Comparison of ENCODE assay signal across 18 cellular contexts in genomic region chr4:183140911-183141320, GRCh38. TPM values are rescaled to one million over a fixed set of nuclear protein-coding genes. Genes with fewer than 3 reads are reported as not detected.
DNase-seq lines count a peak whose midpoint lies in the region; ATAC-seq, FAIRE-seq and TF ChIP-seq lines count a peak whose summit lies in the region.
"Had no signal": no experiment of that assay in that cellular context is flagged by ENCODE, and none has a peak within 500 bp of the region (broad histone marks: within the 10 kb centered on the region; RNA-seq: fewer than 3 reads in every experiment).

No MANE protein-coding gene starts in this region.

- no CpG with 5 or more reads among the region's 2 CpGs for WGBS in IMR-90 (ENCODE audit: extremely low coverage in 2 of 2, insufficient read length in 1 of 2), 2 experiments
- 0% methylated on average over 2 of the region's 2 CpGs for WGBS in mammary epithelial cell (ENCODE audit: low coverage, missing lambda C conversion rate)
- WGBS in HepG2 (ENCODE audit: low lambda C conversion rate) = 53% methylated on average over 2 of the region's 2 CpGs

- no peak overlapping the region for H2AK9ac ChIP-seq in IMR-90 (replicated peaks; ENCODE audit: low read depth, low read length, poor library complexity)

- H2AK5ac ChIP-seq in IMR-90 (ENCODE audit: low read depth, low read length) = peak overlapping the region; percentile 36; the same call in 1 of the 2 replicates

- dilution Hi-C loops in IMR-90 (cut with HindIII; ENCODE audit: low sequenced_read_pairs, unreplicated experiment) = no loop called here
- dilution Hi-C loops in mammary epithelial cell (cut with HindIII; ENCODE audit: low sequenced_read_pairs) = no loop called here

- POLR2A ChIA-PET in BJ (lab: Charles Lee) = no interaction called here
- POLR2A ChIA-PET in IMR-90 (lab: Charles Lee; ENCODE audit: unreplicated experiment) = interaction anchor here (0.6 kb wide), 1 partner anchor 42 kb away, joined by 3 read pairs; the partner anchor contains the start of gene WWC2
- POLR2A ChIA-PET in HepG2 (lab: Yijun Ruan, JAX) = interaction anchor here (0.9 to 1.8 kb wide), 2 partner anchors 42 to 43 kb away, joined by 3 to 5 read pairs; partner anchors contain the start of gene WWC2

- peaks cover 33 to 82% of the 10 kb centered on the region in 2 experiments for H3K79me1 ChIP-seq in IMR-90 (ENCODE audit: low read depth in 1 of 2, low read length in 2 of 2)

- DNase-seq in BJ (ENCODE audit: low read depth) (peak; percentile 62), IMR-90 (peak; percentile 76), mammary epithelial cell (peak; percentile 61), HepG2 (ENCODE audit: low spot score) (no peak), GM19239 (ENCODE audit: insufficient read length, low spot score) (no peak), NCI-H524 treated with DMSO at 0.1 percent for 48 hours (lab: John Stamatoyannopoulos, UW) (no peak), CD14-positive monocyte (ENCODE audit: low spot score) (no peak)
- DNase-seq: activated gamma-delta T cell treated with Interleukin-2 at 50 U/mL for 16 hours; cerebellar nuclear complex; KG1; NCI-H2029; NCI-H774; right lobe of liver; SIG-M5; stimulated activated CD4-positive, alpha-beta T cell treated with anti-CD3 and anti-CD28 coated beads, Interleukin-4, amount 100 ng/mL, for 4 hours had no signal

- peaks cover 15% of the 10 kb centered on the region for H3K9me1 ChIP-seq in IMR-90 (ENCODE audit: insufficient read depth, low read length)

- H3K36me3 Mint-ChIP-seq in CD14-positive monocyte = no peaks in the 10 kb centered on the region
- H3K36me3 Mint-ChIP-seq: stimulated activated effector memory CD8-positive, alpha-beta T cell treated with anti-CD3 and anti-CD28 coated beads, Interleukin-12 subunit alpha, Interleukin-12 subunit beta, amount 100 ng/mL, for 72 hours had no signal

- in situ Hi-C loops in IMR-90 (cut with MboI; ENCODE audit: low sequenced_read_pairs) (no loop called here), mammary epithelial cell (cut with MboI; ENCODE audit: low sequenced_read_pairs in 2 of 2) (no loop called here), HepG2 (cut with HindIII; ENCODE audit: extremely low pct_ligation_motif_present, low pct_unique_long_range_greater_than_20kb) (no loop called here)

- no peak overlapping the region for H2BK20ac ChIP-seq in IMR-90 (ENCODE audit: low read depth, low read length)

- no peak overlapping the region for H3K23ac ChIP-seq in IMR-90 (ENCODE audit: low read depth, low read length)

- no peak overlapping the region for H3K4me2 ChIP-seq in IMR-90 (ENCODE audit: low read depth, low read length)
- H3K4me2 ChIP-seq in mammary epithelial cell (ENCODE audit: insufficient read depth, low read depth, low read length) = peak overlapping the region; percentile 49
- no peak overlapping the region; the same call in 1 of the 2 replicates for H3K4me2 ChIP-seq in HepG2 (ENCODE audit: low read depth, low read length)

- no peak for FAIRE-seq in HepG2 (lab: Jason Lieb, UNC)
- FAIRE-seq in GM19239 (lab: Jason Lieb, UNC) = no peak

- H3K27me3 ChIP-seq in BJ (ENCODE audit: control insufficient read depth, insufficient read depth, low read length) (no peaks in the 10 kb centered on the region), IMR-90 (ENCODE audit: control insufficient read depth, insufficient read depth, low read length) (no peaks in the 10 kb centered on the region), mammary epithelial cell (ENCODE audit: insufficient read depth, low read length) (no peaks in the 10 kb centered on the region), HepG2 (ENCODE audit: control insufficient read depth in 1 of 2, insufficient read depth in 2 of 2, low read length in 2 of 2) (no peaks in the 10 kb centered on the region)
- H3K27me3 ChIP-seq: right lobe of liver had no signal

- TF ChIP-seq POLR2A in IMR-90 (IDR thresholded peaks at IDR 0.05; ENCODE audit: low read depth, low read length) (no peak), HepG2 (IDR thresholded peaks at IDR 0.05; ENCODE audit: insufficient read depth in 1 of 2, low read depth in 2 of 2, low read length in 2 of 2) (no peak)

- no peak overlapping the region for H4K5ac ChIP-seq in IMR-90 (ENCODE audit: low read depth, low read length)

- H3K4me3 Mint-ChIP-seq in CD14-positive monocyte = no peak overlapping the region
- H3K4me3 Mint-ChIP-seq: neural crest cell; stimulated activated effector memory CD8-positive, alpha-beta T cell treated with anti-CD3 and anti-CD28 coated beads, Interleukin-12 subunit alpha, Interleukin-12 subunit beta, amount 100 ng/mL, for 72 hours had no signal

- H3K4me1 ChIP-seq in IMR-90 (ENCODE audit: control insufficient read depth, insufficient read depth, low read length) (peaks cover 14% of the 10 kb centered on the region), mammary epithelial cell (ENCODE audit: insufficient read depth, low read length) (peaks cover 36% of the 10 kb centered on the region), HepG2 (ENCODE audit: insufficient read depth, low read length) (peaks cover 77% of the 10 kb centered on the region)

- ATAC-seq in IMR-90 (ENCODE audit: low read depth) (peak; percentile 63), HepG2 (no peak), GM21825 (IDR thresholded peaks at IDR 0.05; ENCODE audit: unreplicated experiment) (no peak)
- ATAC-seq: stimulated activated effector memory CD8-positive, alpha-beta T cell treated with anti-CD3 and anti-CD28 coated beads, Interleukin-12 subunit alpha, Interleukin-12 subunit beta, amount 100 ng/mL, for 72 hours had no signal

- H2BK5ac ChIP-seq in IMR-90 (ENCODE audit: low read depth, low read length, poor library complexity, severe bottlenecking) = peak overlapping the region; percentile 47

- no peak overlapping the region for H4K91ac ChIP-seq in IMR-90 (ENCODE audit: insufficient read depth, low read depth, low read length)

- H3K27ac ChIP-seq in IMR-90 (ENCODE audit: insufficient read depth, low read length) (no peak overlapping the region), mammary epithelial cell (ENCODE audit: insufficient read depth, low read depth, low read length) (no peak overlapping the region), HepG2 (ENCODE audit: extremely low read length, insufficient read depth, low read length) (peak overlapping the region; percentile 44)
- H3K27ac ChIP-seq: right lobe of liver had no signal

- H3K36me3 ChIP-seq in BJ (ENCODE audit: control insufficient read depth, insufficient read depth, low read length) (no peaks in the 10 kb centered on the region), IMR-90 (ENCODE audit: control insufficient read depth, insufficient read depth, low read length) (no peaks in the 10 kb centered on the region), mammary epithelial cell (ENCODE audit: insufficient read depth, low read length) (no peaks in the 10 kb centered on the region), HepG2 (replicated peaks in 1 of 2; ENCODE audit: control insufficient read depth in 1 of 2, insufficient read depth in 2 of 2, low read length in 2 of 2) (peaks cover 0 to 1% of the 10 kb centered on the region in 2 experiments; a peak in 3 of 5 replicates)
- H3K36me3 ChIP-seq: right lobe of liver had no signal

- BruUV-seq in IMR-90 (replicated peaks; lab: Mats Ljungman, UMichigan) (no TSS peak), mammary epithelial cell (replicated peaks; lab: Mats Ljungman, UMichigan) (no TSS peak), HepG2 (replicated peaks; lab: Mats Ljungman, UMichigan) (no TSS peak)

- 0 out of 2 replicates have a peak overlapping the region, but pooled peaks have one; percentile 16 for H3K14ac ChIP-seq in IMR-90 (replicated peaks; ENCODE audit: low read depth, low read length)

- peaks cover 0 to 1% (median 0%) of the 10 kb centered on the region in 3 donors for H3K27me3 Mint-ChIP-seq in CD14-positive monocyte (ENCODE audit: low read depth in 3 of 3)

- no peak overlapping the region for H2AFZ ChIP-seq in IMR-90 (replicated peaks; ENCODE audit: low read length, poor library complexity)
- H2AFZ ChIP-seq in mammary epithelial cell (ENCODE audit: low read depth, low read length) = no peak overlapping the region
- no peak overlapping the region for H2AFZ ChIP-seq in HepG2 (ENCODE audit: low read length)

- CTCF ChIA-PET in BJ (lab: Yijun Ruan, JAX) (interaction anchor here (0.6 to 0.9 kb wide), 2 partner anchors 12 to 45 kb away, joined by 3 read pairs; no protein-coding TSS in a partner anchor), IMR-90 (lab: Yijun Ruan, JAX) (no interaction called here), mammary epithelial cell (lab: Charles Lee; ENCODE audit: low non-redundant PET) (no interaction called here), HepG2 (lab: Yijun Ruan, JAX; ENCODE audit: low intra/inter-chr PET ratio, low total read pairs) (no interaction called here)

- no peak overlapping the region for H3K4me3 ChIP-seq in BJ (ENCODE audit: low read depth, low read length)
- no peak overlapping the region for H3K4me3 ChIP-seq in IMR-90 (ENCODE audit: insufficient read depth, low read depth, low read length)
- no peak overlapping the region for H3K4me3 ChIP-seq in mammary epithelial cell (replicated peaks in 1 of 3; ENCODE audit: insufficient read depth in 1 of 3, low read depth in 2 of 3, low read length in 3 of 3)
- no peak overlapping the region for H3K4me3 ChIP-seq in HepG2 (replicated peaks in 1 of 3; ENCODE audit: insufficient read depth in 1 of 3, low read depth in 2 of 3, low read length in 3 of 3)
- H3K4me3 ChIP-seq: right lobe of liver had no signal

- H3K9ac ChIP-seq in IMR-90 (ENCODE audit: low read depth, low read length) (no peak overlapping the region), mammary epithelial cell (ENCODE audit: insufficient read depth, low read length) (no peak overlapping the region), HepG2 (ENCODE audit: insufficient read depth, low read depth, low read length) (no peak overlapping the region)

- H4K20me1 ChIP-seq in IMR-90 (ENCODE audit: insufficient read depth, low read length) = peaks cover 71% of the 10 kb centered on the region
- no peaks in the 10 kb centered on the region for H4K20me1 ChIP-seq in mammary epithelial cell (ENCODE audit: insufficient read depth, low read length)
- H4K20me1 ChIP-seq in HepG2 (ENCODE audit: insufficient read depth, low read length) = peaks cover 70% of the 10 kb centered on the region

- H3K9me3 Mint-ChIP-seq in CD14-positive monocyte = peaks cover 0 to 4% (median 0%) of the 10 kb centered on the region in 7 donors
- H3K9me3 Mint-ChIP-seq: stimulated activated effector memory CD8-positive, alpha-beta T cell treated with anti-CD3 and anti-CD28 coated beads, Interleukin-12 subunit alpha, Interleukin-12 subunit beta, amount 100 ng/mL, for 72 hours had no signal

- H3K79me2 ChIP-seq in mammary epithelial cell (ENCODE audit: insufficient read depth, low read length) (peaks cover 79% of the 10 kb centered on the region), HepG2 (ENCODE audit: insufficient read depth, low read length) (peaks cover 97% of the 10 kb centered on the region)

- H3K4ac ChIP-seq in IMR-90 (ENCODE audit: low read depth, low read length) = no peak overlapping the region

- TF ChIP-seq EP300 in HepG2 (IDR thresholded peaks at IDR 0.05; ENCODE audit: low read depth in 2 of 2, low read length in 2 of 2) = no peak
- TF ChIP-seq EP300 in HepG2 (CRISPR knock-in tag; IDR thresholded peaks at IDR 0.05; ENCODE audit: borderline replicate concordance) = no peak

- TF ChIP-seq RAD21 in IMR-90 (IDR thresholded peaks at IDR 0.05; ENCODE audit: low read length) = no peak
- TF ChIP-seq RAD21 in HepG2 (CRISPR knock-in tag; IDR thresholded peaks at IDR 0.05) = no peak

- intact Hi-C loops in IMR-90 (cut with micrococcal nuclease) (loop anchor here (5.0 kb wide), 1 partner anchor 39 kb away; no protein-coding TSS in a partner anchor), mammary epithelial cell (cut with micrococcal nuclease) (loop anchor here (5.0 kb wide), 1 partner anchor 204 kb away; no protein-coding TSS in a partner anchor), HepG2 (cut with micrococcal nuclease; ENCODE audit: unreplicated experiment) (loop anchor here (2.0 kb wide), 1 partner anchor 40 kb away; no protein-coding TSS in a partner anchor), CD14-positive monocyte (cut with micrococcal nuclease) (no loop called here)

- H2BK15ac ChIP-seq in IMR-90 (ENCODE audit: low read depth, low read length) = no peak overlapping the region

- H3K56ac ChIP-seq in IMR-90 (ENCODE audit: extremely low read depth, insufficient read depth, low read length) = no peak overlapping the region

- peaks cover 7% of the 10 kb centered on the region for H3K4me1 Mint-ChIP-seq in CD14-positive monocyte
- H3K4me1 Mint-ChIP-seq: stimulated activated effector memory CD8-positive, alpha-beta T cell treated with anti-CD3 and anti-CD28 coated beads, Interleukin-12 subunit alpha, Interleukin-12 subunit beta, amount 100 ng/mL, for 72 hours had no signal

- no peak overlapping the region for H3K27ac Mint-ChIP-seq in CD14-positive monocyte
- H3K27ac Mint-ChIP-seq: stimulated activated effector memory CD8-positive, alpha-beta T cell treated with anti-CD3 and anti-CD28 coated beads, Interleukin-12 subunit alpha, Interleukin-12 subunit beta, amount 100 ng/mL, for 72 hours had no signal

- TF ChIP-seq CTCF in BJ (IDR thresholded peaks at IDR 0.05; ENCODE audit: insufficient read depth, low read depth, low read length) = no peak
- TF ChIP-seq CTCF in IMR-90 (conservative IDR thresholded peaks at IDR 0.05; ENCODE audit: low read depth, low read length) = no peak
- no peak for TF ChIP-seq CTCF in mammary epithelial cell (conservative IDR thresholded peaks at IDR 0.05 in 1 of 2, IDR thresholded peaks at IDR 0.05 in 1 of 2; ENCODE audit: extremely low read depth in 1 of 2, insufficient read depth in 1 of 2, low read depth in 1 of 2, low read length in 2 of 2)
- no peak for TF ChIP-seq CTCF in HepG2 (CRISPR knock-in tag; IDR thresholded peaks at IDR 0.05)
- no peak for TF ChIP-seq CTCF in CD14-positive monocyte (IDR thresholded peaks at IDR 0.05)

- H3K18ac ChIP-seq in IMR-90 (ENCODE audit: low read depth, low read length) = no peak overlapping the region

- no peak overlapping the region for H2BK120ac ChIP-seq in IMR-90 (ENCODE audit: low read depth, low read length)

- H4K8ac ChIP-seq in IMR-90 (ENCODE audit: low read depth in 2 of 2, low read length in 2 of 2) = no peak overlapping the region

- H3K9me3 ChIP-seq in IMR-90 (ENCODE audit: control insufficient read depth, insufficient read depth, low read length) = 0 out of 2 replicates have a peak, but pooled peaks cover 2% of the 10 kb centered on the region
- H3K9me3 ChIP-seq in mammary epithelial cell (replicated peaks; ENCODE audit: insufficient read depth, low read length) = no peaks in the 10 kb centered on the region
- no peaks in the 10 kb centered on the region for H3K9me3 ChIP-seq in HepG2 (ENCODE audit: low read length)
- H3K9me3 ChIP-seq: right lobe of liver had no signal

RNA-seq across cellular contexts. Expression of gene WWC2, which starts 41.9 kb away (rescaled TPM):
- polyA plus RNA-seq in BJ (2011; rRNA removed) (32.0 and 36.8 TPM in 2 replicates), IMR-90 (2012; rRNA removed) (25.0 and 26.6 TPM in 2 replicates), mammary epithelial cell (9.1 TPM), HepG2 (2011; rRNA removed) (39.9 and 50.1 TPM in 2 replicates), CD14-positive monocyte (1 to 10 TPM; 1.9 to 2.9 TPM)
- polyA minus RNA-seq in BJ (2011; rRNA and poly(A)+ RNA removed) = 20.9 and 25.0 TPM in 2 replicates
- total RNA-seq in IMR-90 (2012; rRNA removed) (27.4 and 28.1 TPM in 2 replicates), mammary epithelial cell (10 to 100 TPM; 20.0 to 35.7 TPM), HepG2 (2016; rRNA removed; fragmentation: Illumina TruSeq; extraction: Trizol) (40.0 and 44.6 TPM in 2 replicates)
- 8.8 and 32.0 TPM in 2 replicates for polyA plus RNA-seq in IMR-90 (2012; cell fraction: cytosol; rRNA removed)
- 15.1 and 50.3 TPM in 2 replicates for polyA plus RNA-seq in IMR-90 (2012; cell fraction: nucleus; rRNA removed; ENCODE audit: low replicate concordance)
- polyA minus RNA-seq in mammary epithelial cell = 18.6 TPM
- 9.4 and 9.9 TPM in 2 replicates for total RNA-seq in HepG2 (2016; cell fraction: cytosol; rRNA removed; fragmentation: Illumina TruSeq; extraction: Trizol; ENCODE audit: low read depth)
- 39.3 and 44.7 TPM in 2 replicates for total RNA-seq in HepG2 (2016; cell fraction: insoluble cytoplasmic fraction; rRNA removed; fragmentation: Illumina TruSeq; extraction: Trizol)
- total RNA-seq in HepG2 (2016; cell fraction: membrane; rRNA removed; fragmentation: Illumina TruSeq; extraction: Trizol) = 20.4 and 25.6 TPM in 2 replicates
- total RNA-seq in HepG2 (2016; cell fraction: nucleus; rRNA removed; fragmentation: Illumina TruSeq; extraction: Trizol) = 53.6 and 60.5 TPM in 2 replicates
- polyA plus RNA-seq in HepG2 (2011; cell fraction: cytosol; rRNA removed) = 28.1 and 30.9 TPM in 2 replicates
- polyA plus RNA-seq in HepG2 (2011; cell fraction: nucleus; rRNA removed) = 89.9 and 101 TPM in 2 replicates
- 43.9 and 54.9 TPM in 2 replicates for polyA plus RNA-seq in HepG2 (2012)
- polyA plus RNA-seq in HepG2 (2016; cell fraction: cytosol; fragmentation: Illumina TruSeq; extraction: Trizol; ENCODE audit: low read depth) = 0.82 and 1.0 TPM in 2 replicates
- 26.2 and 27.1 TPM in 2 replicates for polyA plus RNA-seq in HepG2 (2016; cell fraction: insoluble cytoplasmic fraction; fragmentation: Illumina TruSeq; extraction: Trizol; ENCODE audit: low read depth)
- polyA plus RNA-seq in HepG2 (2016; cell fraction: membrane; fragmentation: Illumina TruSeq; extraction: Trizol; ENCODE audit: low read depth) = 5.2 and 6.2 TPM in 2 replicates
- 41.4 and 50.5 TPM in 2 replicates for polyA plus RNA-seq in HepG2 (2016; cell fraction: nucleus; fragmentation: Illumina TruSeq; extraction: Trizol; ENCODE audit: insufficient read depth, low read depth)
- 11.7 and 43.0 TPM in 2 replicates for polyA minus RNA-seq in HepG2 (2011; rRNA and poly(A)+ RNA removed; ENCODE audit: low replicate concordance)
- 33.9 and 36.8 TPM in 2 replicates for polyA minus RNA-seq in HepG2 (2011; cell fraction: cytosol; rRNA and poly(A)+ RNA removed)
- polyA minus RNA-seq in HepG2 (2011; cell fraction: nucleus; rRNA and poly(A)+ RNA removed) = 200 and 232 TPM in 2 replicates

Comparison
In these comparisons a context has a peak if more than half of its experiments do, and no peak if none do; other contexts are left out.
1. DNase-seq: peak in BJ (single experiment), IMR-90 (single experiment) and mammary epithelial cell (single experiment); none in HepG2 (single experiment), GM19239 (single experiment), NCI-H524 treated with DMSO at 0.1 percent for 48 hours (single experiment) and CD14-positive monocyte (single experiment).
2. intact Hi-C loops: an anchor here in IMR-90 (5.0 kb wide), mammary epithelial cell (5.0 kb wide) and HepG2 (2.0 kb wide); none called in CD14-positive monocyte.